10 cellular contexts compared by ENCODE assay signal in the genomic region with DNA sequence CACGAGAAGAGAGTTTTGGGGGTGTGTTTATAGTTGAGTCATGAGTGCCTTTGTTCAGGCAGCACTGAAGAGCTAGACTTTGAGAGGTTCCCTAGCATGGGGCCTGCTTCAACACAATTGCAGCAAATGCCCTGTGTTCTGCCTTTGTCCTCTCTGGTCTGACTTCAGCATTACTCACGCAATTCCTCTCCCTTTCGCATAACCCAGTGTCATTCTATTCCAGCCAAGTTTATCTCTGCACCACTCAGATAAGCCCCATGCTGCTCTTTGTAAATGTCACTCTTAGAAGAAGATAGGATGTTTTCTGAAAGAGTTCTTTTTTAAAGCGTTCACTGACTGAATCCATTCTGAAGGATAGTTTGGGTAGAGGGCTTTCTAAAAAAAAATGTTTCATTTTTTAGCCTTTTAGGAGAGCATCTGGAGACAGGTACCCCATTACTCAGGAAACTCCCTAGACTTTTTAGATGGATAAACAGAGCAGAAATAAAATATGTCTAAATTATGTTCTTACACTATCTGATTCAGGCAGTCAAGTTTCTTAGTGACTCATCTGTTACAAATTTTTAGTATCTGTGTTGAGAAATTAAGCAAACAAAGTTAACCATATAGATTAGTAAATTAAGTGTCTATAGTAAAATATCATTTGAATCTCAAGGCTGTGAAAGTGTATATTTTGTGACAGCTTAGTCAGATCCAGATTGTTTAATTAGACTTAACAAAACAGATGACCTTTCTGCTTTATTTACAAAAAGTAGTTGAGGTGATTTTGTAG.
DNase-seq lines count a peak whose midpoint lies in the region; ATAC-seq, FAIRE-seq and TF ChIP-seq lines count a peak whose summit lies in the region.
"Had no signal": no experiment of that assay in that cellular context is flagged by ENCODE, and none has a peak within 500 bp of the region (broad histone marks: within the 10 kb centered on the region; RNA-seq: fewer than 3 reads in every experiment).

No MANE protein-coding gene starts in this region.

- H3K27ac Mint-ChIP-seq in astrocyte (ENCODE audit: unreplicated experiment) (peak overlapping the region; percentile 59), HFFc6 (no peak overlapping the region)

- H3K4me3 Mint-ChIP-seq in astrocyte (ENCODE audit: unreplicated experiment) (no peak overlapping the region), HFFc6 (no peak overlapping the region)

- no peaks in the 10 kb centered on the region for H3K79me2 ChIP-seq in astrocyte (ENCODE audit: insufficient read depth, low read length)
- no peaks in the 10 kb centered on the region for H3K79me2 ChIP-seq in smooth muscle cell (ENCODE audit: low read depth)

- DNase-seq in NCI-H748 (lab: John Stamatoyannopoulos, UW; ENCODE audit: unreplicated experiment), result peak; percentile 3
- no peak for DNase-seq in NCI-H748 treated with DMSO at 0.1 percent for 48 hours (lab: John Stamatoyannopoulos, UW)
- DNase-seq in astrocyte (ENCODE audit: low read depth), result peak; percentile 95
- DNase-seq in right cardiac atrium, result no peak
- DNase-seq in smooth muscle cell (lab: John Stamatoyannopoulos, UW; ENCODE audit: unreplicated experiment), result no peak
- DNase-seq in HFFc6, result no peak
- DNase-seq: ACHN had no signal

- no peaks in the 10 kb centered on the region for H3K9me3 ChIP-seq in astrocyte (ENCODE audit: insufficient read depth, low read depth, low read length)
- H3K9me3 ChIP-seq in right cardiac atrium (ENCODE audit: control insufficient read depth, low read length), result no peaks in the 10 kb centered on the region
- no peaks in the 10 kb centered on the region for H3K9me3 ChIP-seq in smooth muscle cell (replicated peaks; ENCODE audit: low read depth)

- no peak for FAIRE-seq in astrocyte (lab: Jason Lieb, UNC)
- FAIRE-seq: HepG2 had no signal

- ATAC-seq in right cardiac atrium (peak; percentile 94 to 95), HG02973 (IDR thresholded peaks at IDR 0.05; ENCODE audit: unreplicated experiment) (no peak), GM18498 (IDR thresholded peaks at IDR 0.05; ENCODE audit: unreplicated experiment) (no peak)
- ATAC-seq: HepG2 had no signal

- intact Hi-C loops in right cardiac atrium (cut with DNase I), result no loop called here

- H3K27me3 ChIP-seq in astrocyte (ENCODE audit: insufficient read depth, low read length), result no peaks in the 10 kb centered on the region
- H3K27me3 ChIP-seq in right cardiac atrium (ENCODE audit: control insufficient read depth, insufficient read depth), result no peaks in the 10 kb centered on the region
- H3K27me3 ChIP-seq in smooth muscle cell (ENCODE audit: low read depth), result no peaks in the 10 kb centered on the region

- H2AFZ ChIP-seq in astrocyte (ENCODE audit: low read depth, low read length) (no peak overlapping the region), smooth muscle cell (ENCODE audit: low read depth) (no peak overlapping the region)

- peaks cover 8% of the 10 kb centered on the region for H3F3A ChIP-seq in smooth muscle cell (ENCODE audit: low read depth)

- H3K9me3 Mint-ChIP-seq in astrocyte (ENCODE audit: unreplicated experiment), result no peaks in the 10 kb centered on the region
- peaks cover 17% of the 10 kb centered on the region for H3K9me3 Mint-ChIP-seq in HFFc6

- peak overlapping the region; percentile 65 for H3K4me2 ChIP-seq in astrocyte (ENCODE audit: low read length)
- H3K4me2 ChIP-seq in smooth muscle cell, result peak overlapping the region; percentile 73

- H3K36me3 Mint-ChIP-seq in astrocyte (ENCODE audit: low read depth, unreplicated experiment) (no peaks in the 10 kb centered on the region), HFFc6 (ENCODE audit: low read depth) (no peaks in the 10 kb centered on the region)

- 10% methylated on average over 4 of the region's 4 CpGs for WGBS in right cardiac atrium
- under 1% methylated on average over 4 of the region's 4 CpGs for WGBS in smooth muscle cell (ENCODE audit: low lambda C conversion rate)

- TF ChIP-seq CTCF in astrocyte (IDR thresholded peaks at IDR 0.05; ENCODE audit: insufficient read depth, low read depth, low read length) (no peak), smooth muscle cell (IDR thresholded peaks at IDR 0.05; ENCODE audit: borderline replicate concordance, insufficient read depth, poor library complexity, severe bottlenecking) (no peak), HFFc6 (IDR thresholded peaks at IDR 0.05) (no peak)

- H4K20me1 ChIP-seq in astrocyte (ENCODE audit: insufficient read depth, low read length) (no peaks in the 10 kb centered on the region), smooth muscle cell (ENCODE audit: low read depth) (no peaks in the 10 kb centered on the region)

- H3K36me3 ChIP-seq in astrocyte (ENCODE audit: insufficient read depth, low read length) (no peaks in the 10 kb centered on the region), smooth muscle cell (ENCODE audit: low read depth) (no peaks in the 10 kb centered on the region)

- no peak overlapping the region for H3K4me3 ChIP-seq in astrocyte (ENCODE audit: insufficient read depth, low read depth, low read length)
- H3K4me3 ChIP-seq in right cardiac atrium (ENCODE audit: low read length), result no peak overlapping the region
- H3K4me3 ChIP-seq in smooth muscle cell, result no peak overlapping the region

- no peaks in the 10 kb centered on the region for H3K27me3 Mint-ChIP-seq in astrocyte (ENCODE audit: low read depth, unreplicated experiment)
- H3K27me3 Mint-ChIP-seq in HFFc6 (ENCODE audit: insufficient read depth), result no peaks in the 10 kb centered on the region

- peaks cover 28% of the 10 kb centered on the region for H3K4me1 Mint-ChIP-seq in astrocyte (ENCODE audit: low read depth, unreplicated experiment)
- no peaks in the 10 kb centered on the region for H3K4me1 Mint-ChIP-seq in HFFc6 (ENCODE audit: low read depth)

- H3K9ac ChIP-seq in astrocyte (ENCODE audit: low read length) (peak overlapping the region; percentile 38), smooth muscle cell (ENCODE audit: low read depth) (peak overlapping the region; percentile 56)

- peaks cover 13% of the 10 kb centered on the region for H3K4me1 ChIP-seq in astrocyte (ENCODE audit: insufficient read depth, low read length)
- no peaks in the 10 kb centered on the region for H3K4me1 ChIP-seq in right cardiac atrium (ENCODE audit: control insufficient read depth, insufficient read depth, low read length)
- H3K4me1 ChIP-seq in smooth muscle cell (ENCODE audit: low read depth), result peaks cover 29% of the 10 kb centered on the region

- H3K27ac ChIP-seq in astrocyte (ENCODE audit: low read depth, low read length), result peak overlapping the region; percentile 69
- peak overlapping the region; percentile 52 for H3K27ac ChIP-seq in right cardiac atrium (ENCODE audit: low read length)
- H3K27ac ChIP-seq in smooth muscle cell (ENCODE audit: low read depth), result peak overlapping the region; percentile 93

Comparison
In these comparisons a context has a peak if more than half of its experiments do, and no peak if none do; other contexts are left out.
1. DNase-seq: peak in NCI-H748 (single experiment) and astrocyte (single experiment); none in NCI-H748 treated with DMSO at 0.1 percent for 48 hours (single experiment), right cardiac atrium (0 of 3), smooth muscle cell (single experiment) and HFFc6 (single experiment).
2. ATAC-seq: peak in right cardiac atrium (2 of 2); none in HG02973 (single experiment) and GM18498 (single experiment).
3. Peak in every context shown above with its lines, with median percentiles within 50 percentile points of each other: H3K27ac ChIP-seq.